In genomic region chr19:5395541-5395940, GRCh38 we compare ENCODE assay signal across 23 cellular contexts. TPM values are rescaled to one million over a fixed set of nuclear protein-coding genes. Genes with fewer than 3 reads are reported as not detected.
"Had no signal": no experiment of that assay in that cellular context is flagged by ENCODE, and none has a peak within 500 bp of the region (broad histone marks: within the 10 kb centered on the region; RNA-seq: fewer than 3 reads in every experiment).

No MANE protein-coding gene starts in this region.

- H2AFZ ChIP-seq: hepatocyte had no signal

- H3K36me3 Mint-ChIP-seq: activated CD4-positive, alpha-beta memory T cell treated with anti-CD3 and anti-CD28 coated beads for 36 hours; activated CD8-positive, alpha-beta memory T cell treated with anti-CD3 and anti-CD28 coated beads, Interleukin-2, amount 10 ng/mL, durations not matched to agents 7 days and 5 days had no signal

- ATAC-seq: activated CD4-positive, alpha-beta T cell treated with anti-CD3 and anti-CD28 coated beads for 36 hours; activated CD8-positive, alpha-beta memory T cell treated with anti-CD3 and anti-CD28 coated beads, Interleukin-2, amount 10 ng/mL, durations not matched to agents 7 days and 5 days; left lung; mucosa of descending colon; naive thymus-derived CD4-positive, alpha-beta T cell; upper lobe of right lung had no signal

- H3K4me1 ChIP-seq: left lung, sigmoid colon, upper lobe of right lung had no signal

- DNase-seq: activated CD4-positive, alpha-beta memory T cell treated with anti-CD3 and anti-CD28 coated beads for 36 hours; activated CD4-positive, alpha-beta T cell treated with anti-CD3 and anti-CD28 coated beads for 36 hours; activated CD8-positive, alpha-beta memory T cell treated with anti-CD3 and anti-CD28 coated beads, Interleukin-2, amount 10 ng/mL, durations not matched to agents 7 days and 5 days; activated effector memory CD4-positive, alpha-beta T cell treated with Interleukin-2 at 50 U/mL for 16 hours; activated naive CD4-positive, alpha-beta T cell treated with anti-CD3 and anti-CD28 coated beads, Interleukin-2, amount 50 U/mL, for 16 hours; activated T-cell treated with anti-CD3 and anti-CD28 coated beads, Interleukin-2, amount 50 U/mL, for 24 hours; left lung; mucosa of descending colon; naive thymus-derived CD4-positive, alpha-beta T cell; sigmoid colon; stimulated activated CD4-positive, alpha-beta T cell treated with anti-CD3 and anti-CD28 coated beads, Interleukin-1b, Interleukin-23, amount 100 ng/mL, for 48 hours; stomach; upper lobe of right lung had no signal

- H3K4me2 ChIP-seq: hepatocyte had no signal

- H3K27ac ChIP-seq: esophagus muscularis mucosa, hepatocyte, left lung, sigmoid colon, stomach, thoracic aorta, upper lobe of right lung, VCaP had no signal

- H3K4me3 Mint-ChIP-seq: activated CD4-positive, alpha-beta memory T cell treated with anti-CD3 and anti-CD28 coated beads for 36 hours; activated CD4-positive, alpha-beta T cell treated with anti-CD3 and anti-CD28 coated beads for 36 hours; activated CD8-positive, alpha-beta memory T cell treated with anti-CD3 and anti-CD28 coated beads, Interleukin-2, amount 10 ng/mL, durations not matched to agents 7 days and 5 days; activated T-cell treated with anti-CD3 and anti-CD28 coated beads, Interleukin-2, amount 50 U/mL, for 24 hours; naive thymus-derived CD4-positive, alpha-beta T cell had no signal

- H3K36me3 ChIP-seq: esophagus muscularis mucosa, left lung, sigmoid colon, stomach, thoracic aorta, upper lobe of right lung had no signal

- H3K4me1 Mint-ChIP-seq: activated CD4-positive, alpha-beta T cell treated with anti-CD3 and anti-CD28 coated beads for 36 hours; activated CD8-positive, alpha-beta memory T cell treated with anti-CD3 and anti-CD28 coated beads, Interleukin-2, amount 10 ng/mL, durations not matched to agents 7 days and 5 days had no signal

- H3K9me3 Mint-ChIP-seq: activated CD4-positive, alpha-beta memory T cell treated with anti-CD3 and anti-CD28 coated beads for 36 hours; activated T-cell treated with anti-CD3 and anti-CD28 coated beads, Interleukin-2, amount 50 U/mL, for 24 hours had no signal

- H3K9me3 ChIP-seq: left lung, mucosa of descending colon, sigmoid colon, thoracic aorta, upper lobe of right lung had no signal

- H3K27ac Mint-ChIP-seq: activated CD4-positive, alpha-beta memory T cell treated with anti-CD3 and anti-CD28 coated beads for 36 hours; activated CD4-positive, alpha-beta T cell treated with anti-CD3 and anti-CD28 coated beads for 36 hours; activated CD8-positive, alpha-beta memory T cell treated with anti-CD3 and anti-CD28 coated beads, Interleukin-2, amount 10 ng/mL, durations not matched to agents 7 days and 5 days; activated T-cell treated with anti-CD3 and anti-CD28 coated beads, Interleukin-2, amount 50 U/mL, for 24 hours; naive thymus-derived CD4-positive, alpha-beta T cell had no signal

- H3K4me3 ChIP-seq: esophagus muscularis mucosa, hepatocyte, left lung, mucosa of descending colon, sigmoid colon, stomach, thoracic aorta, upper lobe of right lung had no signal

RNA-seq across cellular contexts. Expression of gene PTPRS, which starts 54.9 kb away (rescaled TPM):
- total RNA-seq: T-helper 1 cell treated with Interleukin-12 subunit alpha and Interleukin-12 subunit beta and Interleukin-4 antibody, amounts not matched to agents 30 ng/mL and 1 ng/mL, for 36 hours had no signal

RNA-seq across cellular contexts. Expression of gene ZNRF4, which starts 59.7 kb away (rescaled TPM):
- total RNA-seq: activated CD4-positive, alpha-beta memory T cell treated with anti-CD3 and anti-CD28 coated beads for 36 hours; activated CD4-positive, alpha-beta T cell treated with anti-CD3 and anti-CD28 coated beads for 36 hours; activated CD8-positive, alpha-beta memory T cell treated with anti-CD3 and anti-CD28 coated beads, Interleukin-2, amount 10 ng/mL, durations not matched to agents 7 days and 5 days; chondrocyte; dermis microvascular lymphatic vessel endothelial cell; esophagus muscularis mucosa; hepatocyte; left lung; mucosa of descending colon; naive thymus-derived CD4-positive, alpha-beta T cell; osteocyte; sigmoid colon; stomach; T-helper 1 cell treated with Interleukin-12 subunit alpha and Interleukin-12 subunit beta and Interleukin-4 antibody, amounts not matched to agents 30 ng/mL and 1 ng/mL, for 36 hours; thoracic aorta; upper lobe of right lung had no signal
- polyA plus RNA-seq: adipose tissue; hepatocyte; keratinocyte; naive thymus-derived CD4-positive, alpha-beta T cell; sigmoid colon; stomach had no signal
